Comparison of ENCODE assay signal across 27 cellular contexts in genomic region chr4:24405926-24406325, GRCh38.
"Had no signal": no experiment of that assay in that cellular context is flagged by ENCODE, and none has a peak within 500 bp of the region (broad histone marks: within the 10 kb centered on the region; RNA-seq: fewer than 3 reads in every experiment).

No MANE protein-coding gene starts in this region.

- H3K9me3 Mint-ChIP-seq: naive thymus-derived CD4-positive, alpha-beta T cell; natural killer cell; nephron; neural crest cell; stimulated activated effector memory CD8-positive, alpha-beta T cell treated with anti-CD3 and anti-CD28 coated beads, Interleukin-12 subunit alpha, Interleukin-12 subunit beta, amount 100 ng/mL, for 72 hours; stimulated activated naive B cell treated with anti-CD40 and anti-IgM and Interleukin-4, amounts not matched to agents 10 μg/mL and 1 μg/mL and 100 μg/mL, for 72 hours; stimulated activated naive CD8-positive, alpha-beta T cell treated with anti-CD3 and anti-CD28 coated beads, Interleukin-15, Interleukin-2, amounts not matched to agents 100 ng/mL and 50 ng/mL, for 24 hours; type B pancreatic cell had no signal

- H3K4me3 ChIP-seq: pancreas, prostate gland, right lobe of liver, sigmoid colon, stomach, thoracic aorta, thyroid gland, transverse colon, upper lobe of right lung, uterus had no signal

- DNase-seq: naive thymus-derived CD4-positive, alpha-beta T cell; natural killer cell; nucleus accumbens; pancreas; right cardiac atrium; right lobe of liver; sigmoid colon; small intestine; stimulated activated CD4-positive, alpha-beta T cell treated with anti-CD3 and anti-CD28 coated beads, Interleukin-15, amount 100 ng/mL, for 24 hours; stimulated activated CD4-positive, alpha-beta T cell treated with anti-CD3 and anti-CD28 coated beads, Interleukin-2, amount 100 ng/mL, for 24 hours; stimulated activated CD4-positive, alpha-beta T cell treated with anti-CD3 and anti-CD28 coated beads, Interleukin-2, amount 100 ng/mL, for 48 hours; stimulated activated CD4-positive, alpha-beta T cell treated with anti-CD3 and anti-CD28 coated beads, Interleukin-4, amount 100 ng/mL, for 24 hours; stimulated activated naive B cell treated with anti-CD40 and anti-IgM and Interleukin-4, amounts not matched to agents 10 μg/mL and 1 μg/mL and 100 μg/mL, for 72 hours; stimulated activated naive CD4-positive, alpha-beta T cell treated with Interleukin-2 at 50 U/mL for 16 hours; stomach; thyroid gland; transverse colon; upper lobe of right lung; uterus had no signal

- H3K27ac ChIP-seq: neutrophil, pancreas, prostate gland, right lobe of liver, sigmoid colon, stomach, thoracic aorta, thyroid gland, transverse colon, upper lobe of right lung, uterus had no signal

- H3K36me3 Mint-ChIP-seq: naive thymus-derived CD4-positive, alpha-beta T cell; natural killer cell; stimulated activated effector memory CD8-positive, alpha-beta T cell treated with anti-CD3 and anti-CD28 coated beads, Interleukin-12 subunit alpha, Interleukin-12 subunit beta, amount 100 ng/mL, for 72 hours; stimulated activated naive B cell treated with anti-CD40 and anti-IgM and Interleukin-4, amounts not matched to agents 10 μg/mL and 1 μg/mL and 100 μg/mL, for 72 hours; type B pancreatic cell had no signal

- ATAC-seq: naive thymus-derived CD4-positive, alpha-beta T cell; natural killer cell; pancreas; right cardiac atrium; right lobe of liver; stimulated activated effector memory CD8-positive, alpha-beta T cell treated with anti-CD3 and anti-CD28 coated beads, Interleukin-12 subunit alpha, Interleukin-12 subunit beta, amount 100 ng/mL, for 72 hours; stimulated activated naive B cell treated with anti-CD40 and anti-IgM and Interleukin-4, amounts not matched to agents 10 μg/mL and 1 μg/mL and 100 μg/mL, for 72 hours; upper lobe of right lung had no signal

- H3K9me3 ChIP-seq: neutrophil, pancreas, prostate gland, right lobe of liver, sigmoid colon, thoracic aorta, thyroid gland, transverse colon, upper lobe of right lung, uterus had no signal

- H3K27ac Mint-ChIP-seq: naive thymus-derived CD4-positive, alpha-beta T cell; natural killer cell; nephron; stimulated activated effector memory CD8-positive, alpha-beta T cell treated with anti-CD3 and anti-CD28 coated beads, Interleukin-12 subunit alpha, Interleukin-12 subunit beta, amount 100 ng/mL, for 72 hours; stimulated activated naive B cell treated with anti-CD40 and anti-IgM and Interleukin-4, amounts not matched to agents 10 μg/mL and 1 μg/mL and 100 μg/mL, for 72 hours; stimulated activated naive CD8-positive, alpha-beta T cell treated with anti-CD3 and anti-CD28 coated beads, Interleukin-15, Interleukin-2, amounts not matched to agents 100 ng/mL and 50 ng/mL, for 24 hours; type B pancreatic cell had no signal

- H3K4me1 ChIP-seq: pancreas, prostate gland, right lobe of liver, sigmoid colon, stomach, thyroid gland, transverse colon, upper lobe of right lung, uterus had no signal

- H3K4me3 Mint-ChIP-seq: naive thymus-derived CD4-positive, alpha-beta T cell; natural killer cell; nephron; neural crest cell; stimulated activated effector memory CD8-positive, alpha-beta T cell treated with anti-CD3 and anti-CD28 coated beads, Interleukin-12 subunit alpha, Interleukin-12 subunit beta, amount 100 ng/mL, for 72 hours; stimulated activated naive B cell treated with anti-CD40 and anti-IgM and Interleukin-4, amounts not matched to agents 10 μg/mL and 1 μg/mL and 100 μg/mL, for 72 hours; stimulated activated naive CD8-positive, alpha-beta T cell treated with anti-CD3 and anti-CD28 coated beads, Interleukin-15, Interleukin-2, amounts not matched to agents 100 ng/mL and 50 ng/mL, for 24 hours; type B pancreatic cell had no signal

- H3K27me3 Mint-ChIP-seq: type B pancreatic cell had no signal

- H3K4me1 Mint-ChIP-seq: naive thymus-derived CD4-positive, alpha-beta T cell; natural killer cell; nephron; neural crest cell; stimulated activated effector memory CD8-positive, alpha-beta T cell treated with anti-CD3 and anti-CD28 coated beads, Interleukin-12 subunit alpha, Interleukin-12 subunit beta, amount 100 ng/mL, for 72 hours; stimulated activated naive B cell treated with anti-CD40 and anti-IgM and Interleukin-4, amounts not matched to agents 10 μg/mL and 1 μg/mL and 100 μg/mL, for 72 hours had no signal

- H3K27me3 ChIP-seq: pancreas, right lobe of liver, sigmoid colon, stomach, thyroid gland, transverse colon, upper lobe of right lung, uterus had no signal

- H3K36me3 ChIP-seq: neutrophil, pancreas, prostate gland, right lobe of liver, sigmoid colon, stomach, thoracic aorta, thyroid gland, transverse colon, upper lobe of right lung, uterus had no signal
